Comparison of ENCODE assay signal across 14 cellular contexts in the genomic region with DNA sequence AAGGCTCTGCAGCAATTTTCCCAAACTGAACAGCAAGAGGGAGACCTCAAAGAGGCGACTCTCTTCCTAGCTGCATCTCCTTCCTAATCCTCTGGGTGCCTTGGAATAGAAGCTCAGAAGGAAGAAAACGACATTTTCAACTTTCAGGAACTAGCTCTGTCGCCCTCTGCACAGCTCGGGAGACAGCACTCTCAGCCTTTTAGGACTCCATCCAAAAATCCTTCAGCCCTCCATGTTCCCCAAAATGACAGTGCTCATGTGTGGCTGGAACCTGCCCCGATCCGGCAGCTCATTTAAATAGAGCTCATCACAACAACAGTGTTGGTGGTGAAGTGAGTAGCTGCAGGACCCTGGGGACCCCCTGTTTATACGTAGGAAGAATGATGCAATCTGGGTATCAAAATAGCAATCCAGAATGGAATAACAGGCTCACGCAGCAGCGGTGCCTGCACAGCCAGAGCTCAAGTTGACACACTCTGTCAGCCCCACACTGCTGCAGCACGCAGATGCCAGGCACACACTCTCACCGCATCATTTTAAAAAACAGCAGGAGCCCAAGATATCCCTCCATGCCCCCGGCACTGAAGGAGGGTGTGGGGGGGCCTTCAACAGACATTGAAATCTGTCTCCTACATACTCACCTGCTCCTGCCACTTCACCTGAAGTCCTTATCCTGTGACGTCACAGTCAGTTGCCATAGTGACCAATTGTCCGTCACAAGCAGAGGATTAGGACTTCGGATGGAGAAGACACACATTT. TPM values are rescaled to one million over a fixed set of nuclear protein-coding genes. Genes with fewer than 3 reads are reported as not detected.
DNase-seq lines count a peak whose midpoint lies in the region; ATAC-seq and TF ChIP-seq lines count a peak whose summit lies in the region.
"Had no signal": no experiment of that assay in that cellular context is flagged by ENCODE, and none has a peak within 500 bp of the region (broad histone marks: within the 10 kb centered on the region; RNA-seq: fewer than 3 reads in every experiment).

No MANE protein-coding gene starts in this region.

- no peak overlapping the region for H3K9ac ChIP-seq in MM.1S (ENCODE audit: low read length)
- H3K9ac ChIP-seq: SK-N-SH had no signal

- H3K27ac ChIP-seq in caudate nucleus (ENCODE audit: low read depth, low read length) = peak overlapping the region; percentile 42
- no peak overlapping the region for H3K27ac ChIP-seq in spleen
- H3K27ac ChIP-seq in MM.1S (ENCODE audit: low read length) = no peak overlapping the region
- H3K27ac ChIP-seq: hepatocyte, ovary had no signal

- 84 to 93% (median 86%) methylated on average over 15 of the region's 15 CpGs for WGBS in spleen, 5 donors

- no peak overlapping the region for H2AFZ ChIP-seq in MM.1S (ENCODE audit: low read length)
- H2AFZ ChIP-seq: hepatocyte had no signal

- H4K20me1 ChIP-seq in MM.1S (ENCODE audit: insufficient read depth, low read length) = no peaks in the 10 kb centered on the region

- no peak overlapping the region for H3K4me2 ChIP-seq in MM.1S (ENCODE audit: low read depth, low read length)
- H3K4me2 ChIP-seq: hepatocyte, SK-N-SH had no signal

- no peaks in the 10 kb centered on the region for H3K79me2 ChIP-seq in MM.1S (ENCODE audit: low read length)
- H3K79me2 ChIP-seq: hepatocyte had no signal

- no peaks in the 10 kb centered on the region for H3K9me2 ChIP-seq in MM.1S (replicated peaks; ENCODE audit: insufficient read depth, low read length)
- H3K9me2 ChIP-seq: SK-N-SH had no signal

- no peaks in the 10 kb centered on the region for H3F3A ChIP-seq in MM.1S (ENCODE audit: insufficient read depth, low read length)

- TF ChIP-seq CTCF in spleen (IDR thresholded peaks at IDR 0.05 in 8 of 11, conservative IDR thresholded peaks at IDR 0.05 in 3 of 11) (no peak), MM.1S (IDR thresholded peaks at IDR 0.05; ENCODE audit: low read length) (no peak)

- DNase-seq in DMS53 (lab: John Stamatoyannopoulos, UW) (peak; percentile 81), NCI-H1930 (lab: John Stamatoyannopoulos, UW) (peak; percentile 13 to 78), caudate nucleus (lab: John Stamatoyannopoulos, UW) (peak in 29 of 61 donors; percentile 5 to 77 (median 44)), left kidney (ENCODE audit: low read depth, low spot score) (peak; percentile 31), islet precursor cell (no peak), spleen (no peak), MM.1S (no peak)
- DNase-seq: activated T-cell treated with anti-CD3 and anti-CD28 coated beads for 4 hours, NCI-H82, ovary, SK-N-SH had no signal

- no peak for ATAC-seq in GM21576 (IDR thresholded peaks at IDR 0.05; ENCODE audit: unreplicated experiment)
- ATAC-seq: stimulated activated memory B cell treated with anti-CD40 and anti-IgM and Interleukin-4, amounts not matched to agents 10 μg/mL and 1 μg/mL and 100 μg/mL, for 72 hours had no signal

- intact Hi-C loops in spleen (cut with DNase I; ENCODE audit: low total_unique reads) = no loop called here

- H3K9me3 ChIP-seq in spleen (no peaks in the 10 kb centered on the region), MM.1S (replicated peaks; ENCODE audit: insufficient read depth, low read length) (no peaks in the 10 kb centered on the region)
- H3K9me3 ChIP-seq: ovary, SK-N-SH had no signal

- no peak overlapping the region for H3K4me3 ChIP-seq in spleen
- H3K4me3 ChIP-seq in MM.1S (ENCODE audit: low read length) = no peak overlapping the region
- H3K4me3 ChIP-seq: hepatocyte, ovary had no signal

- H3K4me1 ChIP-seq in spleen (no peaks in the 10 kb centered on the region), MM.1S (ENCODE audit: low read length) (no peaks in the 10 kb centered on the region)

- H3K27me3 ChIP-seq in spleen (replicated peaks in 1 of 7) = no peaks in the 10 kb centered on the region
- H3K27me3 ChIP-seq in MM.1S (replicated peaks; ENCODE audit: insufficient read depth, low read length) = no peaks in the 10 kb centered on the region
- H3K27me3 ChIP-seq: hepatocyte, ovary had no signal

- H3K36me3 ChIP-seq in spleen = peaks cover 0 to 19% (median 0%) of the 10 kb centered on the region in 6 donors
- H3K36me3 ChIP-seq in MM.1S (replicated peaks; ENCODE audit: insufficient read depth, low read length) = no peaks in the 10 kb centered on the region
- H3K36me3 ChIP-seq: ovary had no signal

- TF ChIP-seq POLR2A in spleen (IDR thresholded peaks at IDR 0.05) = no peak

RNA-seq across cellular contexts. Expression of gene TRIM66, which starts 24.1 kb away (rescaled TPM):
- total RNA-seq in spleen = 10 to 100 TPM in 5 of 7 donors, 1 to 10 TPM in 2; 5.3 to 22.8 (median 12.6) TPM
- 1 to 10 TPM in 2 of 3 donors, under 1 TPM in 1; 0.86 to 4.3 (median 2.3) TPM for polyA plus RNA-seq in spleen

RNA-seq across cellular contexts. Expression of gene RPL27A, which starts 24.2 kb away (rescaled TPM):
- total RNA-seq in spleen = 1,000 to 10,000 TPM in 4 of 7 donors, 100 to 1,000 TPM in 3; 845 to 1,581 (median 1,127) TPM
- 1,000 to 10,000 TPM; 6,984 to 8,152 (median 7,296) TPM for polyA plus RNA-seq in spleen

Comparison
In these comparisons a context has a peak if more than half of its experiments do, and no peak if none do; other contexts are left out.
1. DNase-seq: peak in DMS53 (single experiment), NCI-H1930 (2 of 2) and left kidney (single experiment); none in islet precursor cell (single experiment), spleen (single experiment) and MM.1S (single experiment).